20 cellular contexts compared by ENCODE assay signal in the genomic region with DNA sequence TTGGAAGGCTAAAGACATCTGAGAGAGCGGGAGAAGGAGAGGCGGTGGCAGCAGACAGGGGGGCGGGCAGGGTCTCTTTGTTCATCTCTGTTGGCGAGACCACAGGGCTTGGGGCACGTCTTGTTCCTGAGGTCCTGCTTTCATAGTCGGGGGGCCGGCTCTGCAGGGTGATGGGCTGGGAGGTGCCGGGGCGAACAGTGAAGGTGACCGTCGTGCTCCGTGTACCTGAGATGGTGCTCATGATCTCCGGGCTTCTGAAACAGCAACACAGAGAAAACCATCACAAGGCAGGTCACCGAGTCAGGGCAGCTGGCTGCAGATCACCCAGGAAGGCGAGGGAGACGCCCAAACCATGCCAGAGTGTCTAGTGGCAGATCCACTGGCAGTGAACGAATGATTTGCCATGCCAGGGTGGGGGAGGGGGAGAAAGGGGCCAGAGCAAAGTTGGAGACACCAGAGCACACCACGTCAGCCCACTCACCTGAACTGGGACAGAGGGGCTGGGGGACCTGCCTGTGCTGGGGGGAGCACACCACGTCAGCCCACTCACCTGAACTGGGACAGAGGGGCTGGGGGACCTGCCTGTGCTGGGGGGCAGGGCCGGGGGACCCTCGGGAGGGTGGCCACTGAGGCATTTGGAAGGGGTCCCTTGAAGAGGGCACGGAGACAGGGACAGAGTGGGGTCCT.
DNase-seq lines count a peak whose midpoint lies in the region; ATAC-seq, FAIRE-seq and TF ChIP-seq lines count a peak whose summit lies in the region.
"Had no signal": no experiment of that assay in that cellular context is flagged by ENCODE, and none has a peak within 500 bp of the region (broad histone marks: within the 10 kb centered on the region; RNA-seq: fewer than 3 reads in every experiment).

No MANE protein-coding gene starts in this region.

- no peaks in the 10 kb centered on the region for H3K23me2 ChIP-seq in H1 (ENCODE audit: low read depth, low read length)

- POLR2A ChIA-PET in H1 (lab: Charles Lee; ENCODE audit: partially characterized antibody): interaction anchor here (1.1 kb wide), 1 partner anchor 9 kb away, joined by 3 read pairs; no protein-coding TSS in a partner anchor
- POLR2A ChIA-PET in RWPE1 (lab: Yijun Ruan, JAX; ENCODE audit: low non-redundant PET): no interaction called here

- H4K91ac ChIP-seq in H1 (replicated peaks; ENCODE audit: insufficient read length, low read length): no peak overlapping the region
- H4K91ac ChIP-seq in neuronal stem cell (ENCODE audit: low read depth, low read length, poor library complexity): no peak overlapping the region

- peaks cover 0 to 2% of the 10 kb centered on the region in 2 experiments for H4K20me1 ChIP-seq in H1 (replicated peaks in 1 of 2; ENCODE audit: control insufficient read depth in 1 of 2, insufficient read depth in 2 of 2, low read length in 2 of 2)

- H3K9ac ChIP-seq in H1 (replicated peaks in 1 of 4; ENCODE audit: extremely low read depth in 1 of 4, low read depth in 3 of 4, low read length in 3 of 4): no peak overlapping the region
- no peak overlapping the region for H3K9ac ChIP-seq in kidney (ENCODE audit: low read length in 2 of 2)
- no peak overlapping the region for H3K9ac ChIP-seq in neuronal stem cell (ENCODE audit: low read depth, low read length, poor library complexity)

- no peak overlapping the region for H2AK5ac ChIP-seq in H1 (ENCODE audit: low read depth, low read length)
- peak overlapping the region; percentile 45 for H2AK5ac ChIP-seq in neuronal stem cell (ENCODE audit: low read depth, low read length)

- TF ChIP-seq POLR2A in H1 (IDR thresholded peaks at IDR 0.05; ENCODE audit: control extremely low read depth in 1 of 2, low read depth in 2 of 2, low read length in 2 of 2) (no peak), spleen (IDR thresholded peaks at IDR 0.05) (no peak)

- H3K18ac ChIP-seq in H1 (ENCODE audit: extremely low read depth, low read length) (no peak overlapping the region), neuronal stem cell (ENCODE audit: low read length) (no peak overlapping the region)

- no peaks in the 10 kb centered on the region for H3K79me2 ChIP-seq in H1 (ENCODE audit: control insufficient read depth in 1 of 2, insufficient read depth in 2 of 2, low read length in 2 of 2)

- H3K14ac ChIP-seq in H1 (ENCODE audit: insufficient read length): no peak overlapping the region
- H3K14ac ChIP-seq in neuronal stem cell (ENCODE audit: low read length): no peak overlapping the region

- ATAC-seq in HG03378 (IDR thresholded peaks at IDR 0.05; ENCODE audit: unreplicated experiment): no peak
- ATAC-seq: GM23338 had no signal

- H3K23ac ChIP-seq in H1 (ENCODE audit: insufficient read length): no peak overlapping the region
- H3K23ac ChIP-seq in neuronal stem cell (ENCODE audit: low read depth, low read length, poor library complexity): no peak overlapping the region

- H4K5ac ChIP-seq in H1 (ENCODE audit: insufficient read length, low read depth, low read length): no peak overlapping the region

- H3K4me1 ChIP-seq in H1 (replicated peaks in 1 of 4; ENCODE audit: control insufficient read depth in 3 of 4, insufficient read depth in 4 of 4, low read length in 3 of 4) (no peaks in the 10 kb centered on the region; a peak in 1 of 7 replicates), kidney (ENCODE audit: control insufficient read depth in 1 of 2, insufficient read depth in 1 of 2, low read depth in 1 of 2, low read length in 2 of 2) (no peaks in the 10 kb centered on the region), neuronal stem cell (ENCODE audit: control insufficient read depth in 2 of 2, insufficient read depth in 1 of 2, low read depth in 1 of 2, low read length in 2 of 2) (peaks cover 6 to 12% of the 10 kb centered on the region in 2 donors), spleen (no peaks in the 10 kb centered on the region)
- H3K4me1 ChIP-seq: Caco-2 had no signal

- H2BK20ac ChIP-seq in H1 (ENCODE audit: low read length): no peak overlapping the region

- H3K27me3 ChIP-seq in H1 (replicated peaks in 1 of 4; ENCODE audit: control insufficient read depth in 3 of 4, extremely low read depth in 1 of 4, insufficient read depth in 3 of 4, low read length in 3 of 4): no peaks in the 10 kb centered on the region
- H3K27me3 ChIP-seq in neuronal stem cell (ENCODE audit: control insufficient read depth in 3 of 3, insufficient read depth in 3 of 3, low read depth in 1 of 3, low read length in 3 of 3): no peaks in the 10 kb centered on the region
- peaks cover 0 to 14% (median 0%) of the 10 kb centered on the region in 7 donors for H3K27me3 ChIP-seq in spleen (replicated peaks in 1 of 7)

- H3K4ac ChIP-seq in H1 (replicated peaks; ENCODE audit: insufficient read length, low read depth, low read length) (no peak overlapping the region), neuronal stem cell (ENCODE audit: low read length) (no peak overlapping the region)

- H2BK15ac ChIP-seq in H1 (ENCODE audit: low read length): no peak overlapping the region
- H2BK15ac ChIP-seq in neuronal stem cell (ENCODE audit: low read length): peak overlapping the region; percentile 42

- intact Hi-C loops in kidney (cut with DNase I) (loop anchor here (5.0 kb wide), 1 partner anchor 284 kb away; no protein-coding TSS in a partner anchor), spleen (cut with DNase I; ENCODE audit: low total_unique reads) (no loop called here)

- H2AFZ ChIP-seq in H1 (ENCODE audit: low read length) (no peak overlapping the region), neuronal stem cell (ENCODE audit: low read length) (no peak overlapping the region)
- H2AFZ ChIP-seq: GM23338 had no signal

- no peak overlapping the region for H3K4me2 ChIP-seq in H1 (ENCODE audit: insufficient read depth in 1 of 2, low read depth in 2 of 2, low read length in 2 of 2)
- H3K4me2 ChIP-seq in neuronal stem cell (ENCODE audit: insufficient read depth, low read length, poor library complexity, severe bottlenecking): no peak overlapping the region
- H3K4me2 ChIP-seq: GM23338 had no signal

- no peak overlapping the region for H4K8ac ChIP-seq in H1 (ENCODE audit: extremely low read depth, insufficient read depth, low read length)
- H4K8ac ChIP-seq in neuronal stem cell (ENCODE audit: low read depth, low read length): no peak overlapping the region

- H3K79me1 ChIP-seq in H1 (ENCODE audit: low read depth, low read length) (no peaks in the 10 kb centered on the region), neuronal stem cell (ENCODE audit: low read depth, low read length) (no peaks in the 10 kb centered on the region)

- H3K27ac ChIP-seq in H1 (ENCODE audit: low read depth, low read length) (no peak overlapping the region), kidney (ENCODE audit: low read depth in 2 of 2, low read length in 2 of 2) (no peak overlapping the region), neuronal stem cell (replicated peaks; ENCODE audit: low read length) (no peak overlapping the region), spleen (no peak overlapping the region), RWPE1 (no peak overlapping the region)
- H3K27ac ChIP-seq: C4-2B, HL-60 had no signal

- TF ChIP-seq CTCF in H1 (IDR thresholded peaks at IDR 0.05; ENCODE audit: control extremely low read depth in 1 of 3, insufficient read depth in 1 of 3, low read depth in 1 of 3, low read length in 3 of 3) (no peak), kidney (IDR thresholded peaks at IDR 0.05; ENCODE audit: borderline replicate concordance, extremely low read depth, insufficient read depth) (no peak), spleen (IDR thresholded peaks at IDR 0.05 in 8 of 11, conservative IDR thresholded peaks at IDR 0.05 in 3 of 11) (no peak), RWPE1 (conservative IDR thresholded peaks at IDR 0.05; ENCODE audit: low read depth) (no peak)

- WGBS in H1 (ENCODE audit: extremely low coverage in 1 of 2, insufficient coverage in 1 of 2, insufficient read length in 1 of 2, insufficient replicate concordance in 2 of 2, low coverage in 1 of 2, low lambda C conversion rate in 2 of 2, missing lambda C conversion rate in 1 of 2), 2 experiments: 92% methylated on average over 17 of the region's 22 CpGs; no CpG with 5 or more reads in 1 of the 2 experiments
- WGBS in neuronal stem cell (ENCODE audit: extremely low coverage in 2 of 2, insufficient read length in 2 of 2, insufficient replicate concordance in 1 of 2), 2 donors: no CpG with 5 or more reads among the region's 22 CpGs
- 88 to 92% (median 90%) methylated on average over 18 to 22 of the region's 22 CpGs for WGBS in spleen, 5 donors

- CTCF ChIA-PET in H1 (lab: Charles Lee; ENCODE audit: partially characterized antibody): interaction anchor here (2.2 kb wide), 1 partner anchor 11 kb away, joined by 12 read pairs; no protein-coding TSS in a partner anchor
- CTCF ChIA-PET in RWPE1 (lab: Yijun Ruan, JAX): no interaction called here

- H2BK120ac ChIP-seq in H1 (replicated peaks; ENCODE audit: low read depth, low read length) (no peak overlapping the region), neuronal stem cell (ENCODE audit: low read depth, low read length) (peak overlapping the region; percentile 11)

- H3K9me3 ChIP-seq in H1 (ENCODE audit: insufficient read depth in 2 of 2, low read depth in 1 of 2, low read length in 1 of 2) (no peaks in the 10 kb centered on the region), kidney (ENCODE audit: control insufficient read depth in 1 of 2, low read length in 2 of 2) (no peaks in the 10 kb centered on the region), neuronal stem cell (replicated peaks in 1 of 2; ENCODE audit: control insufficient read depth in 2 of 2, insufficient read depth in 1 of 2, low read depth in 1 of 2, low read length in 2 of 2) (no peaks in the 10 kb centered on the region), spleen (no peaks in the 10 kb centered on the region)
- H3K9me3 ChIP-seq: Caco-2 had no signal

- DNase-seq in H1 (ENCODE audit: low read depth in 1 of 2, low spot score in 2 of 2) (no peak), kidney (peak; percentile 65), neuronal stem cell (ENCODE audit: low spot score) (no peak), spleen (peak; percentile 58), RWPE1 (ENCODE audit: low spot score) (no peak), SHP77 treated with DMSO at 0.1 percent for 48 hours (lab: John Stamatoyannopoulos, UW) (no peak)
- DNase-seq in NK-92 treated with Interleukin-12 subunit alpha and Interleukin-12 subunit beta, amount 100 ng/mL, for 24 hours (lab: John Stamatoyannopoulos, UW): no peak
- DNase-seq: ACHN; CD4-positive, alpha-beta T cell; GDM1; H9 had no signal

- H2BK5ac ChIP-seq in H1 (ENCODE audit: low read depth, low read length) (no peak overlapping the region), neuronal stem cell (ENCODE audit: low read length) (no peak overlapping the region)

- TF ChIP-seq EP300 in H1 (IDR thresholded peaks at IDR 0.05; ENCODE audit: borderline replicate concordance in 1 of 2, low read depth in 2 of 2, low read length in 2 of 2): no peak

- no peak overlapping the region for H3K4me3 ChIP-seq in H1 (ENCODE audit: extremely low read depth in 1 of 4, insufficient read depth in 2 of 4, low read depth in 3 of 4, low read length in 4 of 4)
- H3K4me3 ChIP-seq in kidney (ENCODE audit: low read length in 2 of 2): no peak overlapping the region
- no peak overlapping the region for H3K4me3 ChIP-seq in neuronal stem cell (ENCODE audit: low read length in 2 of 2)
- no peak overlapping the region for H3K4me3 ChIP-seq in spleen
- H3K4me3 ChIP-seq: GM23338 had no signal

- H2BK12ac ChIP-seq in H1 (ENCODE audit: low read depth, low read length): no peak overlapping the region
- H2BK12ac ChIP-seq in neuronal stem cell (ENCODE audit: low read length): no peak overlapping the region

- no peaks in the 10 kb centered on the region; a peak in 2 of 8 replicates for H3K36me3 ChIP-seq in H1 (ENCODE audit: control insufficient read depth in 2 of 4, insufficient read depth in 4 of 4, low read length in 3 of 4)
- peaks cover 0 to 6% of the 10 kb centered on the region in 2 donors for H3K36me3 ChIP-seq in kidney (ENCODE audit: control insufficient read depth in 1 of 2, insufficient read depth in 2 of 2, low read length in 2 of 2)
- peaks cover 0 to 26% of the 10 kb centered on the region in 2 donors for H3K36me3 ChIP-seq in neuronal stem cell (replicated peaks in 1 of 2; ENCODE audit: control insufficient read depth in 2 of 2, insufficient read depth in 2 of 2, low read length in 2 of 2)
- no peaks in the 10 kb centered on the region for H3K36me3 ChIP-seq in spleen

- no peak for TF ChIP-seq RAD21 in H1 (IDR thresholded peaks at IDR 0.05 in 1 of 2, conservative IDR thresholded peaks at IDR 0.05 in 1 of 2; ENCODE audit: low read depth in 2 of 2, low read length in 2 of 2)

- no peak for FAIRE-seq in H1 (lab: Jason Lieb, UNC)
- no peak for FAIRE-seq in kidney (lab: Jason Lieb, UNC)
- FAIRE-seq: A204.1, D721Med, GM12892, GM18507 had no signal

- no peak overlapping the region for H3K56ac ChIP-seq in H1 (replicated peaks; ENCODE audit: insufficient read length, low read depth, low read length)

Comparison
In these comparisons a context has a peak if more than half of its experiments do, and no peak if none do; other contexts are left out.
1. DNase-seq: peak in kidney (single experiment) and spleen (single experiment); none in H1 (0 of 2), neuronal stem cell (single experiment), NK-92 treated with Interleukin-12 subunit alpha and Interleukin-12 subunit beta, amount 100 ng/mL, for 24 hours (single experiment), RWPE1 (single experiment) and SHP77 treated with DMSO at 0.1 percent for 48 hours (single experiment).